ENCODE assay signal across 8 cellular contexts in the genomic region with DNA sequence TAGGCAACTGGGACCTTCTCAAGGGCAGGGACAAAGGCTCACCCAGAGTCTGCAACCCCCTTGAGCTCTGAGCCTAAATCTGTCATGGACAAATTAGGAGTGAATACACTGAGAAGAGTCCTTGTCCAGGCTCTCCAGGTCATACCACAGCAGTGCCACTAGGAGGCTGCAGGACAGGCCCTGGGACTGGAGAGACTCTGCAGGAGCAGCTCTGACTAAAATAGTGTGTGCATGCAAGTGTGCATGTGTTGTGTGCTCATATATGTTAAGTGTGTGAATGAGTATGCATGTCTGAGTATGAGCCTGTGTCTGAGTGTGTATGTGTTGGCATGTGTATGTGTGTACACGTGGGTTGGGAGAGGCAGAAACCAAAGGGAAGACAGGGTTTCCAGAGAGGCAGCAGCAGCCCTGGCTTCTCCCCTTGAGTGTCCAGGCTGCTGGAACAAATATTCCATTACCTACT. TPM values are rescaled to one million over a fixed set of nuclear protein-coding genes. Genes with fewer than 3 reads are reported as not detected.
DNase-seq lines count a peak whose midpoint lies in the region; TF ChIP-seq lines count a peak whose summit lies in the region.

No MANE protein-coding gene starts in this region.

- no peaks in the 10 kb centered on the region for H3F3A ChIP-seq in smooth muscle cell (ENCODE audit: low read depth)

- CTCF ChIA-PET in AG04450 (lab: Charles Lee): interaction anchor here (1.1 to 4.3 kb wide), 5 partner anchors 9 to 238 kb away, joined by 3 to 25 read pairs (median 6); no protein-coding TSS in a partner anchor

- H3K27ac ChIP-seq in AG04450 (ENCODE audit: low read depth, low read length) (no peak overlapping the region), smooth muscle cell (ENCODE audit: low read depth) (no peak overlapping the region)

- H2AFZ ChIP-seq in smooth muscle cell (ENCODE audit: low read depth): no peak overlapping the region

- no peak overlapping the region for H3K9ac ChIP-seq in smooth muscle cell (ENCODE audit: low read depth)

- no peaks in the 10 kb centered on the region for H3K4me1 ChIP-seq in smooth muscle cell (ENCODE audit: low read depth)

- TF ChIP-seq CTCF in AG04450 (IDR thresholded peaks at IDR 0.05; ENCODE audit: low read depth, low read length) (peak; percentile 72), GM12873 (IDR thresholded peaks at IDR 0.05; ENCODE audit: insufficient read depth, low read depth, low read length, missing control alignments) (peak; percentile 70), smooth muscle cell (IDR thresholded peaks at IDR 0.05; ENCODE audit: borderline replicate concordance, insufficient read depth, poor library complexity, severe bottlenecking) (peak; percentile 41)

- no peaks in the 10 kb centered on the region for H3K9me3 ChIP-seq in AG04450 (ENCODE audit: control insufficient read depth, insufficient read depth, low read length)
- H3K9me3 ChIP-seq in smooth muscle cell (replicated peaks; ENCODE audit: low read depth): no peaks in the 10 kb centered on the region

- POLR2A ChIA-PET in AG04450 (lab: Yijun Ruan, JAX): interaction anchor here (0.6 kb wide), 1 partner anchor 112 kb away, joined by 9 read pairs; no protein-coding TSS in a partner anchor

- WGBS in smooth muscle cell (ENCODE audit: low lambda C conversion rate): 71% methylated on average over 1 of the region's 1 CpG

- H3K27me3 ChIP-seq in AG04450 (ENCODE audit: control insufficient read depth, insufficient read depth, low read length) (no peaks in the 10 kb centered on the region), smooth muscle cell (ENCODE audit: low read depth) (no peaks in the 10 kb centered on the region)

- DNase-seq in AG04450 (ENCODE audit: low read depth, low spot score) (no peak), SKM-1 treated with dmso at 0.1 percent for 144 hours (lab: John Stamatoyannopoulos, UW; ENCODE audit: unreplicated experiment) (peak; percentile 38), fibroblast of gingiva (ENCODE audit: low read depth) (peak; percentile 20), smooth muscle cell (lab: John Stamatoyannopoulos, UW; ENCODE audit: unreplicated experiment) (no peak), inferior parietal cortex (ENCODE audit: extremely low spot score) (no peak), NCI-H146 (lab: John Stamatoyannopoulos, UW) (no peak), SHP77 treated with DMSO at 0.1 percent for 48 hours (lab: John Stamatoyannopoulos, UW) (no peak)

- H4K20me1 ChIP-seq in smooth muscle cell (ENCODE audit: low read depth): peaks cover 44% of the 10 kb centered on the region

- H3K4me3 ChIP-seq in AG04450 (ENCODE audit: low read depth, low read length): no peak overlapping the region
- no peak overlapping the region for H3K4me3 ChIP-seq in smooth muscle cell

- no peaks in the 10 kb centered on the region for H3K79me2 ChIP-seq in smooth muscle cell (ENCODE audit: low read depth)

- H3K4me2 ChIP-seq in smooth muscle cell: no peak overlapping the region

- peaks cover 6% of the 10 kb centered on the region for H3K36me3 ChIP-seq in smooth muscle cell (ENCODE audit: low read depth)

RNA-seq across cellular contexts. Expression of a gene that starts 27.1 kb away (rescaled TPM):
- polyA plus RNA-seq in AG04450 (2011; rRNA removed) (57.3 and 64.1 TPM in 2 replicates), smooth muscle cell (97.9 and 99.5 TPM in 2 replicates)
- polyA minus RNA-seq in AG04450 (2011; rRNA and poly(A)+ RNA removed): 22.5 and 31.9 TPM in 2 replicates
- 29.2 and 53.4 TPM in 2 replicates for total RNA-seq in smooth muscle cell

RNA-seq across cellular contexts. Expression of a gene that starts 27.2 kb away (rescaled TPM):
- 39.4 and 42.1 TPM in 2 replicates for polyA plus RNA-seq in AG04450 (2011; rRNA removed)
- polyA minus RNA-seq in AG04450 (2011; rRNA and poly(A)+ RNA removed): 57.8 and 73.6 TPM in 2 replicates
- 16.0 and 21.2 TPM in 2 replicates for total RNA-seq in smooth muscle cell
- polyA plus RNA-seq in smooth muscle cell: 10.8 and 15.8 TPM in 2 replicates

RNA-seq across cellular contexts. Expression of a gene that starts 58.5 kb away (rescaled TPM):
- polyA plus RNA-seq in AG04450 (2011; rRNA removed): 0.04 and 0.09 TPM in 2 replicates
- not detected in 2 replicates for polyA minus RNA-seq in AG04450 (2011; rRNA and poly(A)+ RNA removed)
- not detected in 2 replicates for total RNA-seq in smooth muscle cell
- polyA plus RNA-seq in smooth muscle cell: 0.31 TPM in 1 of 2 replicates, not detected in the other

Comparison
In these comparisons a context has a peak if more than half of its experiments do, and no peak if none do; other contexts are left out.
1. DNase-seq: peak in SKM-1 treated with dmso at 0.1 percent for 144 hours (single experiment) and fibroblast of gingiva (single experiment); none in AG04450 (single experiment), smooth muscle cell (single experiment), inferior parietal cortex (single experiment), NCI-H146 (single experiment) and SHP77 treated with DMSO at 0.1 percent for 48 hours (single experiment).
2. Peak in every context shown above with its lines, with median percentiles within 50 percentile points of each other: CTCF ChIP-seq.